In genomic region chr20:13784893-13785715, GRCh38 we compare ENCODE assay signal across 1 cellular context.
TF ChIP-seq lines count a peak whose summit lies in the region.

Gene ESF1, minus strand, starts transcription at chr20:13784919. Its CDS starts 1,779 bp downstream, at chr20:13783140.
Gene NDUFAF5, plus strand, starts transcription at chr20:13785028. Its CDS starts 41 bp downstream, at chr20:13785069.

TF ChIP-seq in K562, 482 proteins besides CTCF, POLR2A, EP300 and RAD21 (continued from another document and continues in another):
- peak; percentile 76 for TF ChIP-seq MXD1 (CRISPR knock-in tag; IDR thresholded peaks at IDR 0.05; ENCODE audit: borderline replicate concordance, poor library complexity, severe bottlenecking)
- TF ChIP-seq BRF2 (IDR thresholded peaks at IDR 0.05; ENCODE audit: borderline replicate concordance, insufficient read depth, insufficient read length): no peak
- TF ChIP-seq THAP12 (CRISPR knock-in tag; IDR thresholded peaks at IDR 0.05): no peak
- peak; percentile 17 for TF ChIP-seq POLR2B (IDR thresholded peaks at IDR 0.05; ENCODE audit: low read depth, partially characterized antibody)
- TF ChIP-seq TRIM28 (IDR thresholded peaks at IDR 0.05): no peak
- no peak for TF ChIP-seq PTRF (tag; IDR thresholded peaks at IDR 0.05)
- TF ChIP-seq SOX6 (IDR thresholded peaks at IDR 0.05): no peak
- no peak for TF ChIP-seq ZNF707 (CRISPR knock-in tag; conservative IDR thresholded peaks at IDR 0.05)
- TF ChIP-seq ZBTB17 (CRISPR knock-in tag; IDR thresholded peaks at IDR 0.05): no peak
- TF ChIP-seq ARID2 (IDR thresholded peaks at IDR 0.05): no peak
- TF ChIP-seq ZMIZ1 (IDR thresholded peaks at IDR 0.05; ENCODE audit: low read depth in 2 of 2, low read length in 2 of 2): 0 out of 4 replicates have a peak, but pooled peaks of 1 of the 2 experiments have one; percentile 38
- no peak for TF ChIP-seq E4F1 (CRISPR knock-in tag; IDR thresholded peaks at IDR 0.05; ENCODE audit: borderline replicate concordance)
- no peak for TF ChIP-seq ZNF76 (CRISPR knock-in tag; IDR thresholded peaks at IDR 0.05; ENCODE audit: borderline replicate concordance)
- TF ChIP-seq TAF1 (IDR thresholded peaks at IDR 0.05; ENCODE audit: control insufficient read depth, extremely low read depth, insufficient read depth, low read length, severe bottlenecking): peak; percentile 75
- no peak for TF ChIP-seq CAMTA2 (CRISPR knock-in tag; conservative IDR thresholded peaks at IDR 0.05)
- no peak for TF ChIP-seq ATF4 (CRISPR knock-in tag; IDR thresholded peaks at IDR 0.05)
- no peak for TF ChIP-seq ZBTB5 (IDR thresholded peaks at IDR 0.05)
- no peak for TF ChIP-seq CTCFL (IDR thresholded peaks at IDR 0.05; ENCODE audit: borderline replicate concordance, insufficient read depth, low read depth, low read length, poor library complexity, severe bottlenecking)
- no peak for TF ChIP-seq ZNF354B (CRISPR knock-in tag; IDR thresholded peaks at IDR 0.05)
- TF ChIP-seq ZNF785 (CRISPR knock-in tag; IDR thresholded peaks at IDR 0.05): no peak
- TF ChIP-seq POLR3A (IDR thresholded peaks at IDR 0.05; ENCODE audit: borderline replicate concordance, extremely low read depth, insufficient read depth, insufficient read length): no peak
- no peak for TF ChIP-seq KDM2B (CRISPR knock-in tag; IDR thresholded peaks at IDR 0.05)
- TF ChIP-seq ZNF347 (CRISPR knock-in tag; IDR thresholded peaks at IDR 0.05; ENCODE audit: low read depth): no peak
- TF ChIP-seq ILK (tag; IDR thresholded peaks at IDR 0.05; ENCODE audit: borderline replicate concordance, low read depth): no peak
- no peak for TF ChIP-seq SAFB (IDR thresholded peaks at IDR 0.05; ENCODE audit: borderline replicate concordance, low read depth, low read length)
- TF ChIP-seq HMG20A (CRISPR knock-in tag; conservative IDR thresholded peaks at IDR 0.05): no peak
- TF ChIP-seq ELF1 (tag; IDR thresholded peaks at IDR 0.05): no peak
- TF ChIP-seq FOXK1 (CRISPR knock-in tag; IDR thresholded peaks at IDR 0.05; ENCODE audit: borderline replicate concordance): no peak
- no peak for TF ChIP-seq ZNF609 (CRISPR knock-in tag; IDR thresholded peaks at IDR 0.05; ENCODE audit: borderline replicate concordance)
- no peak for TF ChIP-seq FOXA3 (CRISPR knock-in tag; conservative IDR thresholded peaks at IDR 0.05 in 1 of 2, IDR thresholded peaks at IDR 0.05 in 1 of 2)
- TF ChIP-seq TAF7 (tag; IDR thresholded peaks at IDR 0.05): no peak
- no peak for TF ChIP-seq TAF9B (IDR thresholded peaks at IDR 0.05; ENCODE audit: partially characterized antibody)
- no peak for TF ChIP-seq TFAM (CRISPR knock-in tag; conservative IDR thresholded peaks at IDR 0.05)
- TF ChIP-seq ELF4 (CRISPR knock-in tag; IDR thresholded peaks at IDR 0.05): no peak
- TF ChIP-seq MIER1 (IDR thresholded peaks at IDR 0.05; ENCODE audit: low read depth): no peak
